29 cellular contexts compared by ENCODE assay signal in the genomic region with DNA sequence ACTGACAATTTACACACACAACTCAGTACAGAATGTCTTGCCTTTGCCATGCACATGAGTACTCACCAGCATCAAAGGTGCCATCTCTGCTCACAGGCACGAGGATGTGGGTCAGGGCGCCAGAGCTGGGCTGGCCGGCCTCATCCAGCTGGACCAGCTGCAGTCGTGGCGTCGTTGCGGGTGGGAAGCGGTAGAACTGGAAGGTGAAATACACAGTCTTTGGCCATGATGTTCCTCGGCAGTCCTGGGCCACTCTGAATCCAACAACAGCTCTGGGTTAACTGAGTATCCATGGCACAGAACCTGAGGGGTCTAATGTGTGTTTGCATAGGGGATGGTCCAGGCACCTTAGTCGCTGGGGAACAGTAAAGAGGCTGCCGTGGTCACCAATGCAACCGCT.
"Had no signal": no experiment of that assay in that cellular context is flagged by ENCODE, and none has a peak within 500 bp of the region (broad histone marks: within the 10 kb centered on the region; RNA-seq: fewer than 3 reads in every experiment).

No MANE protein-coding gene starts in this region.

- H3K36me3 Mint-ChIP-seq: activated naive CD4-positive, alpha-beta T cell treated with anti-CD3 and anti-CD28 coated beads, Interleukin-2, amount 50 U/mL, for 72 hours had no signal

- H3K9me3 ChIP-seq: ascending aorta, body of pancreas, MG63 had no signal

- H3K27ac Mint-ChIP-seq: activated CD8-positive, alpha-beta T cell treated with anti-CD3 and anti-CD28 coated beads for 36 hours; activated naive CD4-positive, alpha-beta T cell treated with anti-CD3 and anti-CD28 coated beads, Interleukin-2, amount 50 U/mL, for 72 hours; activated naive CD8-positive, alpha-beta T cell treated with anti-CD3 and anti-CD28 coated beads, Interleukin-2, amount 50 U/mL, for 24 hours; activated T-cell treated with anti-CD3 and anti-CD28 coated beads, Interleukin-2, amount 50 U/mL, for 72 hours; activated T-helper 2 cell treated with anti-CD3 and anti-CD28 coated beads, Interferon-gamma antibody, Interleukin-2, Interleukin-4, amounts not matched to agents 10 μg/mL and 5 μg/mL and 100 μg/mL, durations not matched to agents 14 hours and 24 hours and 36 hours; T-helper 1 cell treated with Interleukin-12 subunit alpha and Interleukin-12 subunit beta and Interleukin-4 antibody, amounts not matched to agents 30 μg/mL and 1 μg/mL, for 36 hours had no signal

- DNase-seq: activated CD4-positive, alpha-beta T cell treated with anti-CD3 and anti-CD28 coated beads for 4 hours; activated CD8-positive, alpha-beta memory T cell treated with anti-CD3 and anti-CD28 coated beads, Interleukin-2, amount 50 U/mL, for 4 hours; activated CD8-positive, alpha-beta T cell treated with anti-CD3 and anti-CD28 coated beads for 36 hours; activated naive CD4-positive, alpha-beta T cell treated with Interleukin-2 at 50 U/mL for 16 hours; activated naive CD8-positive, alpha-beta T cell treated with anti-CD3 and anti-CD28 coated beads, Interleukin-2, amount 50 U/mL, for 24 hours; activated T-cell treated with anti-CD3 and anti-CD28 coated beads, Interleukin-2, amount 50 U/mL, for 72 hours; amniotic stem cell; body of pancreas; MG63; MV-4-11; NCI-H1092 treated with DMSO at 0.1 percent for 48 hours; NCI-H1417 treated with DMSO at 0.1 percent for 48 hours; NCI-H1694; NCI-H2029; NCI-H2107; NCI-H2171 treated with DMSO at 0.1 percent for 48 hours; NCI-H226; NCI-H510A; NCI-H526 treated with DMSO at 0.1 percent for 48 hours; NCI-H82; OCI-M1; RPMI8226; SHP77 had no signal

- H3K27ac ChIP-seq: ascending aorta, body of pancreas had no signal

- H3K27me3 ChIP-seq: ascending aorta, body of pancreas, MG63 had no signal

- H3K4me1 Mint-ChIP-seq: activated naive CD8-positive, alpha-beta T cell treated with anti-CD3 and anti-CD28 coated beads, Interleukin-2, amount 50 U/mL, for 24 hours had no signal

- ATAC-seq: activated CD4-positive, CD25-positive, alpha-beta regulatory T cell treated with anti-CD3 and anti-CD28 coated beads, Interleukin-2, amount 50 U/mL, for 24 hours; activated CD8-positive, alpha-beta T cell treated with anti-CD3 and anti-CD28 coated beads for 36 hours; activated naive CD4-positive, alpha-beta T cell treated with anti-CD3 and anti-CD28 coated beads, Interleukin-2, amount 50 U/mL, for 72 hours; activated naive CD8-positive, alpha-beta T cell treated with anti-CD3 and anti-CD28 coated beads, Interleukin-2, amount 50 U/mL, for 24 hours; activated T-cell treated with anti-CD3 and anti-CD28 coated beads, Interleukin-2, amount 50 U/mL, for 72 hours; body of pancreas; Panc1 had no signal

- H3K27me3 Mint-ChIP-seq: activated CD8-positive, alpha-beta T cell treated with anti-CD3 and anti-CD28 coated beads for 36 hours; activated naive CD8-positive, alpha-beta T cell treated with anti-CD3 and anti-CD28 coated beads, Interleukin-2, amount 50 U/mL, for 24 hours had no signal

- H3K4me3 ChIP-seq: ascending aorta, body of pancreas, MG63 had no signal

- H3K4me3 Mint-ChIP-seq: activated CD8-positive, alpha-beta T cell treated with anti-CD3 and anti-CD28 coated beads for 36 hours; activated naive CD8-positive, alpha-beta T cell treated with anti-CD3 and anti-CD28 coated beads, Interleukin-2, amount 50 U/mL, for 24 hours; activated T-cell treated with anti-CD3 and anti-CD28 coated beads, Interleukin-2, amount 50 U/mL, for 72 hours; T-helper 1 cell treated with Interleukin-12 subunit alpha and Interleukin-12 subunit beta and Interleukin-4 antibody, amounts not matched to agents 30 μg/mL and 1 μg/mL, for 36 hours had no signal

- H3K9me3 Mint-ChIP-seq: activated CD8-positive, alpha-beta T cell treated with anti-CD3 and anti-CD28 coated beads for 36 hours; activated naive CD4-positive, alpha-beta T cell treated with anti-CD3 and anti-CD28 coated beads, Interleukin-2, amount 50 U/mL, for 72 hours; activated naive CD8-positive, alpha-beta T cell treated with anti-CD3 and anti-CD28 coated beads, Interleukin-2, amount 50 U/mL, for 24 hours; activated T-cell treated with anti-CD3 and anti-CD28 coated beads, Interleukin-2, amount 50 U/mL, for 72 hours; activated T-helper 2 cell treated with anti-CD3 and anti-CD28 coated beads, Interferon-gamma antibody, Interleukin-2, Interleukin-4, amounts not matched to agents 10 μg/mL and 5 μg/mL and 100 μg/mL, durations not matched to agents 14 hours and 24 hours and 36 hours; T-helper 1 cell treated with Interleukin-12 subunit alpha and Interleukin-12 subunit beta and Interleukin-4 antibody, amounts not matched to agents 30 μg/mL and 1 μg/mL, for 36 hours had no signal

- H3K4me1 ChIP-seq: ascending aorta, body of pancreas had no signal
